ENCODE assay signal across 10 cellular contexts in the genomic region with DNA sequence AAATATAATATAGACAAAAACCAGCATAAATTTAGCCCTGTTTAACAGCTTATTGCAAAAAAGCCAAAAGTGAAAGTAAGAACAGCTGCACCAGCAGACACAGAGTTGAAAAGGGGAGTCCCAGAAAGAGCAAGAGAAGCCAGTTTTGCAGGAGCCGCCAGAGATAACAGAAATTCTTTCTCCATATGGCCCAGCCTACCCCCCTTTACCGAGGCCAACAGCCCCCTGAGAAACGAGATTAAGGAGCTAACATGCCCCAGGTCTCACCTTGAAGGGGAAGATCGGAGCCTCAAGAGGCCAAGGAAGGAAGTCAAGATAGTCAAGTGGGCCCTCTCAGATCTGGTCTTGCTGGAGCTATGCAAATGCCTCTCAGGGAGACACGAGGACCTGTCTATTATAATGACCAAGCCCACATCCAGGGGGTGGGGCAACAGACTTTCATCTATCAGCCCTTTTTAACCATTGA. TPM values are rescaled to one million over a fixed set of nuclear protein-coding genes. Genes with fewer than 3 reads are reported as not detected.
DNase-seq lines count a peak whose midpoint lies in the region; ATAC-seq and TF ChIP-seq lines count a peak whose summit lies in the region.
"Had no signal": no experiment of that assay in that cellular context is flagged by ENCODE, and none has a peak within 500 bp of the region (broad histone marks: within the 10 kb centered on the region; RNA-seq: fewer than 3 reads in every experiment).

No MANE protein-coding gene starts in this region.

- H3K4me3 ChIP-seq in suprapubic skin = peak overlapping the region; percentile 36
- H3K4me3 ChIP-seq: SJSA1 had no signal

- H3K4me1 ChIP-seq in suprapubic skin = peaks cover 71% of the 10 kb centered on the region
- H3K4me1 ChIP-seq: parathyroid adenoma, SJSA1 had no signal

- H3K27ac ChIP-seq in suprapubic skin = peak overlapping the region; percentile 81
- H3K27ac ChIP-seq: parathyroid adenoma, SJSA1 had no signal

- WGBS in suprapubic skin = 15% methylated on average over 5 of the region's 5 CpGs

- DNase-seq in fibroblast of peridontal ligament (ENCODE audit: extremely low read depth) (peak; percentile 33), suprapubic skin (ENCODE audit: low spot score in 2 of 2) (no peak), HuH-7 (ENCODE audit: low spot score) (no peak), NCI-H524 (lab: John Stamatoyannopoulos, UW) (no peak)

- TF ChIP-seq EP300 in suprapubic skin (IDR thresholded peaks at IDR 0.05) = no peak

- ATAC-seq in GM18511 (IDR thresholded peaks at IDR 0.05; ENCODE audit: unreplicated experiment) = peak; percentile 74
- ATAC-seq in GM21825 (IDR thresholded peaks at IDR 0.05; ENCODE audit: unreplicated experiment) = peak; percentile 44
- ATAC-seq in HG02970 (IDR thresholded peaks at IDR 0.05; ENCODE audit: low FRiP score, unreplicated experiment) = no peak

- H3K27me3 ChIP-seq in suprapubic skin = no peaks in the 10 kb centered on the region
- H3K27me3 ChIP-seq: SJSA1 had no signal

- TF ChIP-seq POLR2A in Raji (IDR thresholded peaks at IDR 0.05; ENCODE audit: insufficient read depth, low read depth, low read length) = peak; percentile 65
- TF ChIP-seq POLR2A in suprapubic skin (IDR thresholded peaks at IDR 0.05) = no peak

- H3K36me3 ChIP-seq in suprapubic skin = no peaks in the 10 kb centered on the region
- H3K36me3 ChIP-seq: SJSA1 had no signal

- no peaks in the 10 kb centered on the region for H3K9me3 ChIP-seq in suprapubic skin
- H3K9me3 ChIP-seq: SJSA1 had no signal

- no peak for TF ChIP-seq CTCF in suprapubic skin (IDR thresholded peaks at IDR 0.05)

RNA-seq across cellular contexts. Expression of gene ACOX3, which starts 4.8 kb away (rescaled TPM):
- 10 to 100 TPM; 33.9 to 73.5 (median 54.3) TPM for total RNA-seq in suprapubic skin

RNA-seq across cellular contexts. Expression of gene TRMT44, which starts 4.9 kb away (rescaled TPM):
- 10 to 100 TPM; 30.8 to 60.0 (median 46.1) TPM for total RNA-seq in suprapubic skin
